8 cellular contexts compared by ENCODE assay signal in the genomic region with DNA sequence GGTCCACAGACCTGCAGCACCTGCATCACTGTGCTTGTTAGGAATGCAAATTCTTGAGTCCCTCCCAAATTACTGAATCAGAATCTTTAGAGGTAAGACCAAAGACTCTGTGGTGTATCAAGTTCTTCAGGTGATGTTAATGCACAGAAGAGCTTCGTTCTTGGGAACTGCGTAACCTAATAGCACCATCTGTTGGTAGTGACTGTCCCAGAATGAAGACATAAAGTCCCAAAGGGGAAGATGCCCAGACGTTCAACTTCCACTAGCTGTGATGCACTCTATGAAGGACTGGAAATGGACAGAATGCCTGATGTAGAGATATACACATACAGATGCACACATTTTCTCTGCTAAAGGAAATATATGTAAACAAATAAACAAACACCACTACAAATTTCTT.
A peak's percentile ranks its signal among the peaks of the same experiment; 100 is the strongest.
DNase-seq lines count a peak whose midpoint lies in the region; ATAC-seq and TF ChIP-seq lines count a peak whose summit lies in the region.

No MANE protein-coding gene starts in this region.

- H3K9me3 ChIP-seq in T-helper 17 cell (ENCODE audit: control insufficient read depth, low read length, poor library complexity, severe bottlenecking), result no peaks in the 10 kb centered on the region

- no peak for TF ChIP-seq CTCF in activated CD8-positive, alpha-beta T cell treated with anti-CD3 and anti-CD28 coated beads for 36 hours (IDR thresholded peaks at IDR 0.05)

- H3K9me3 Mint-ChIP-seq in activated CD8-positive, alpha-beta T cell treated with anti-CD3 and anti-CD28 coated beads, Interleukin-2, amount 10 ng/mL, durations not matched to agents 7 days and 5 days (ENCODE audit: insufficient read depth), result no peaks in the 10 kb centered on the region
- H3K9me3 Mint-ChIP-seq in activated CD8-positive, alpha-beta T cell treated with anti-CD3 and anti-CD28 coated beads for 36 hours, result no peaks in the 10 kb centered on the region
- peaks cover 0 to 3% of the 10 kb centered on the region in 2 donors for H3K9me3 Mint-ChIP-seq in activated T-cell treated with anti-CD3 and anti-CD28 coated beads, Interleukin-2, amount 50 U/mL, for 72 hours

- no peaks in the 10 kb centered on the region for H3K4me1 Mint-ChIP-seq in activated CD8-positive, alpha-beta T cell treated with anti-CD3 and anti-CD28 coated beads, Interleukin-2, amount 10 ng/mL, durations not matched to agents 7 days and 5 days (ENCODE audit: low read depth)
- H3K4me1 Mint-ChIP-seq in activated CD8-positive, alpha-beta T cell treated with anti-CD3 and anti-CD28 coated beads for 36 hours (ENCODE audit: low read depth), result no peaks in the 10 kb centered on the region
- H3K4me1 Mint-ChIP-seq in T-helper 17 cell, result no peaks in the 10 kb centered on the region
- H3K4me1 Mint-ChIP-seq in activated T-cell treated with anti-CD3 and anti-CD28 coated beads, Interleukin-2, amount 50 U/mL, for 72 hours (ENCODE audit: low read depth), result no peaks in the 10 kb centered on the region

- intact Hi-C loops in activated CD8-positive, alpha-beta T cell treated with anti-CD3 and anti-CD28 coated beads for 36 hours (cut with micrococcal nuclease), result no loop called here

- no peaks in the 10 kb centered on the region for H3K36me3 Mint-ChIP-seq in activated CD8-positive, alpha-beta T cell treated with anti-CD3 and anti-CD28 coated beads, Interleukin-2, amount 10 ng/mL, durations not matched to agents 7 days and 5 days (ENCODE audit: low read depth)
- H3K36me3 Mint-ChIP-seq in activated CD8-positive, alpha-beta T cell treated with anti-CD3 and anti-CD28 coated beads for 36 hours (ENCODE audit: low read depth), result no peaks in the 10 kb centered on the region
- H3K36me3 Mint-ChIP-seq in T-helper 17 cell (ENCODE audit: low read depth), result no peaks in the 10 kb centered on the region
- H3K36me3 Mint-ChIP-seq in activated T-cell treated with anti-CD3 and anti-CD28 coated beads, Interleukin-2, amount 50 U/mL, for 72 hours (ENCODE audit: insufficient read depth in 2 of 2), result no peaks in the 10 kb centered on the region

- POLR2A ChIA-PET in activated CD8-positive, alpha-beta T cell treated with anti-CD3 and anti-CD28 coated beads, Interleukin-2, amount 10 ng/mL, durations not matched to agents 7 days and 5 days (lab: Charles Lee), result no interaction called here
- POLR2A ChIA-PET in activated CD8-positive, alpha-beta T cell treated with anti-CD3 and anti-CD28 coated beads for 36 hours (lab: Charles Lee), result interaction anchor here (0.7 kb wide), 1 partner anchor 234 kb away, joined by 3 read pairs; no protein-coding TSS in a partner anchor

- H3K27me3 Mint-ChIP-seq in activated CD8-positive, alpha-beta T cell treated with anti-CD3 and anti-CD28 coated beads, Interleukin-2, amount 10 ng/mL, durations not matched to agents 7 days and 5 days (ENCODE audit: low read depth), result no peaks in the 10 kb centered on the region
- H3K27me3 Mint-ChIP-seq in activated CD8-positive, alpha-beta T cell treated with anti-CD3 and anti-CD28 coated beads for 36 hours, result no peaks in the 10 kb centered on the region
- H3K27me3 Mint-ChIP-seq in T-helper 17 cell, result no peaks in the 10 kb centered on the region
- no peaks in the 10 kb centered on the region for H3K27me3 Mint-ChIP-seq in activated T-cell treated with anti-CD3 and anti-CD28 coated beads, Interleukin-2, amount 50 U/mL, for 72 hours (ENCODE audit: low read depth)

- peak; percentile 19 for DNase-seq in activated CD8-positive, alpha-beta T cell treated with anti-CD3 and anti-CD28 coated beads, Interleukin-2, amount 10 ng/mL, durations not matched to agents 7 days and 5 days
- DNase-seq in activated CD8-positive, alpha-beta T cell treated with anti-CD3 and anti-CD28 coated beads for 36 hours, result no peak
- DNase-seq in NCI-H2227 (lab: John Stamatoyannopoulos, UW; ENCODE audit: unreplicated experiment) (peak; percentile 16), cerebellar cortex (ENCODE audit: low spot score) (peak; percentile 73), mucosa of gallbladder (ENCODE audit: low spot score) (peak; percentile 12), T-helper 17 cell (no peak)
- DNase-seq in activated T-cell treated with anti-CD3 and anti-CD28 coated beads, Interleukin-2, amount 50 U/mL, for 72 hours, result no peak

- ATAC-seq in activated CD8-positive, alpha-beta T cell treated with anti-CD3 and anti-CD28 coated beads, Interleukin-2, amount 10 ng/mL, durations not matched to agents 7 days and 5 days, result no peak
- no peak for ATAC-seq in activated CD8-positive, alpha-beta T cell treated with anti-CD3 and anti-CD28 coated beads for 36 hours
- ATAC-seq in HG02870 (IDR thresholded peaks at IDR 0.05; ENCODE audit: unreplicated experiment) (peak; percentile 80), T-helper 17 cell (no peak)
- no peak for ATAC-seq in activated T-cell treated with anti-CD3 and anti-CD28 coated beads, Interleukin-2, amount 50 U/mL, for 72 hours (replicated peaks in 1 of 2)

- no peak overlapping the region for H3K27ac Mint-ChIP-seq in activated CD8-positive, alpha-beta T cell treated with anti-CD3 and anti-CD28 coated beads, Interleukin-2, amount 10 ng/mL, durations not matched to agents 7 days and 5 days
- no peak overlapping the region for H3K27ac Mint-ChIP-seq in activated CD8-positive, alpha-beta T cell treated with anti-CD3 and anti-CD28 coated beads for 36 hours
- H3K27ac Mint-ChIP-seq in T-helper 17 cell, result no peak overlapping the region
- H3K27ac Mint-ChIP-seq in activated T-cell treated with anti-CD3 and anti-CD28 coated beads, Interleukin-2, amount 50 U/mL, for 72 hours, result no peak overlapping the region

- CTCF ChIA-PET in activated CD8-positive, alpha-beta T cell treated with anti-CD3 and anti-CD28 coated beads, Interleukin-2, amount 10 ng/mL, durations not matched to agents 7 days and 5 days (lab: Charles Lee), result interaction anchor here (1.1 kb wide), 1 partner anchor 84 kb away, joined by 3 read pairs; no protein-coding TSS in a partner anchor
- CTCF ChIA-PET in activated CD8-positive, alpha-beta T cell treated with anti-CD3 and anti-CD28 coated beads for 36 hours (lab: Charles Lee), result interaction anchor here (1.0 kb wide), 1 partner anchor 211 kb away, joined by 3 read pairs; no protein-coding TSS in a partner anchor

- H3K4me3 Mint-ChIP-seq in activated CD8-positive, alpha-beta T cell treated with anti-CD3 and anti-CD28 coated beads, Interleukin-2, amount 10 ng/mL, durations not matched to agents 7 days and 5 days, result no peak overlapping the region
- no peak overlapping the region for H3K4me3 Mint-ChIP-seq in activated CD8-positive, alpha-beta T cell treated with anti-CD3 and anti-CD28 coated beads for 36 hours
- no peak overlapping the region for H3K4me3 Mint-ChIP-seq in T-helper 17 cell
- H3K4me3 Mint-ChIP-seq in activated T-cell treated with anti-CD3 and anti-CD28 coated beads, Interleukin-2, amount 50 U/mL, for 72 hours, result no peak overlapping the region

Comparison
In these comparisons a context has a peak if more than half of its experiments do, and no peak if none do; other contexts are left out.
1. DNase-seq: peak in activated CD8-positive, alpha-beta T cell treated with anti-CD3 and anti-CD28 coated beads, Interleukin-2, amount 10 ng/mL, durations not matched to agents 7 days and 5 days (single experiment), NCI-H2227 (single experiment), cerebellar cortex (single experiment) and mucosa of gallbladder (single experiment); none in activated CD8-positive, alpha-beta T cell treated with anti-CD3 and anti-CD28 coated beads for 36 hours (single experiment), T-helper 17 cell (0 of 3) and activated T-cell treated with anti-CD3 and anti-CD28 coated beads, Interleukin-2, amount 50 U/mL, for 72 hours (0 of 2).